In the genomic region with DNA sequence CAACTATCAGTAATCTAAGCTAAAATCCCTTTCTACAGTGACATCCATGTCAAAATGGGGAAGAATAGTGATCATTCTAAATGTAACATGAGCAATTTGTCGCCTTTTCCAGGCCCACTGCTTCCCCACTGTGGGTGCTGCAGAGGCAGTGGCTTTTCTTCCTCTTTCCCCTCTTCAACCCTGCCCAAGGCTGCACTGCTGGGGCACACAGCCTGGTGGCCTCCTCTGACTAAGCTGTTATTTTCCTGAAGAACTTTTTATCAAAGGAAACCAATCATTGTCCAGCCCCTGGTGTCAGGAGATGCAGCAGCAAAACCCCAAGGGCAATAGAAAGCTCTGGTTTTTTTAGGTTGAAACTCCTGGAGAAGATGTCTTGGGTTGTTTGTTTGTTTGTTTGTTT, we compare ENCODE assay signal across 8 cellular contexts.
A peak's percentile ranks its signal among the peaks of the same experiment; 100 is the strongest.
DNase-seq lines count a peak whose midpoint lies in the region; ATAC-seq, FAIRE-seq and TF ChIP-seq lines count a peak whose summit lies in the region.

No MANE protein-coding gene starts in this region.

- TF ChIP-seq EP300 in HepG2 (IDR thresholded peaks at IDR 0.05; ENCODE audit: low read depth in 2 of 2, low read length in 2 of 2) (no peak), HepG2 (CRISPR knock-in tag; IDR thresholded peaks at IDR 0.05; ENCODE audit: borderline replicate concordance) (no peak)

- intact Hi-C loops in HepG2 (cut with micrococcal nuclease; ENCODE audit: unreplicated experiment): no loop called here
- intact Hi-C loops in head of caudate nucleus (cut with DNase I): no loop called here
- intact Hi-C loops in vagina (cut with DNase I): no loop called here

- H3K27ac ChIP-seq in liver (ENCODE audit: low read depth in 1 of 2, low read length in 2 of 2) (no peak overlapping the region), HepG2 (ENCODE audit: extremely low read length, insufficient read depth, low read length) (no peak overlapping the region), vagina (no peak overlapping the region)

- TF ChIP-seq POLR2A in HepG2 (IDR thresholded peaks at IDR 0.05; ENCODE audit: insufficient read depth in 1 of 2, low read depth in 2 of 2, low read length in 2 of 2) (no peak), vagina (IDR thresholded peaks at IDR 0.05) (no peak)

- H3K4me3 ChIP-seq in liver (ENCODE audit: low read depth in 1 of 3, low read length in 3 of 3) (no peak overlapping the region), HepG2 (replicated peaks in 1 of 3; ENCODE audit: insufficient read depth in 1 of 3, low read depth in 2 of 3, low read length in 3 of 3) (no peak overlapping the region), vagina (no peak overlapping the region)

- H3K4me1 ChIP-seq in liver (ENCODE audit: control insufficient read depth in 4 of 4, insufficient read depth in 4 of 4, low read length in 3 of 4) (no peaks in the 10 kb centered on the region), HepG2 (ENCODE audit: insufficient read depth, low read length) (no peaks in the 10 kb centered on the region), vagina (peaks cover 21% of the 10 kb centered on the region)

- H3K9me3 Mint-ChIP-seq in type B pancreatic cell: no peaks in the 10 kb centered on the region

- H3K9ac ChIP-seq in liver (ENCODE audit: low read depth in 1 of 2, low read length in 2 of 2) (no peak overlapping the region), HepG2 (ENCODE audit: insufficient read depth, low read depth, low read length) (no peak overlapping the region)

- no peak for FAIRE-seq in HepG2 (lab: Jason Lieb, UNC)

- TF ChIP-seq CTCF in liver (IDR thresholded peaks at IDR 0.05; ENCODE audit: low read depth, low read length, missing input control) (peak; percentile 4), HepG2 (CRISPR knock-in tag; IDR thresholded peaks at IDR 0.05) (no peak), type B pancreatic cell (conservative IDR thresholded peaks at IDR 0.05) (peak; percentile 31), vagina (IDR thresholded peaks at IDR 0.05) (no peak)

- in situ Hi-C loops in HepG2 (cut with HindIII; ENCODE audit: extremely low pct_ligation_motif_present, low pct_unique_long_range_greater_than_20kb): no loop called here

- DNase-seq in HepG2 (ENCODE audit: low spot score): no peak
- peak; percentile 90 for DNase-seq in OCI-M1 (lab: John Stamatoyannopoulos, UW)
- DNase-seq in head of caudate nucleus: peak in 31 of 42 donors; percentile 7 to 57 (median 27)
- DNase-seq in type B pancreatic cell (ENCODE audit: extremely low spot score, unreplicated experiment): no peak
- no peak for DNase-seq in central memory CD4-positive, alpha-beta T cell
- no peak for DNase-seq in vagina (ENCODE audit: extremely low spot score in 2 of 2)
- DNase-seq in NCI-H187 treated with DMSO at 0.1 percent for 48 hours (lab: John Stamatoyannopoulos, UW): no peak

- 78% methylated on average over 1 of the region's 1 CpG for WGBS in liver
- 10% methylated on average over 1 of the region's 1 CpG for WGBS in HepG2 (ENCODE audit: low lambda C conversion rate)

- H3K79me2 ChIP-seq in HepG2 (ENCODE audit: insufficient read depth, low read length): no peaks in the 10 kb centered on the region

- CTCF ChIA-PET in HepG2 (lab: Yijun Ruan, JAX; ENCODE audit: low intra/inter-chr PET ratio, low total read pairs): no interaction called here

- H3K36me3 ChIP-seq in liver (ENCODE audit: control insufficient read depth in 4 of 4, insufficient read depth in 3 of 4, low read depth in 1 of 4, low read length in 3 of 4): no peaks in the 10 kb centered on the region
- no peaks in the 10 kb centered on the region for H3K36me3 ChIP-seq in HepG2 (replicated peaks in 1 of 2; ENCODE audit: control insufficient read depth in 1 of 2, insufficient read depth in 2 of 2, low read length in 2 of 2)
- H3K36me3 ChIP-seq in vagina: no peaks in the 10 kb centered on the region

- no peak overlapping the region for H2AFZ ChIP-seq in HepG2 (ENCODE audit: low read length)

- H3K36me3 Mint-ChIP-seq in type B pancreatic cell: no peaks in the 10 kb centered on the region

- H4K20me1 ChIP-seq in HepG2 (ENCODE audit: insufficient read depth, low read length): no peaks in the 10 kb centered on the region

- H3K4me2 ChIP-seq in HepG2 (ENCODE audit: low read depth, low read length): no peak overlapping the region

- TF ChIP-seq RAD21 in liver (IDR thresholded peaks at IDR 0.05): peak; percentile 32 to 42
- TF ChIP-seq RAD21 in HepG2 (CRISPR knock-in tag; IDR thresholded peaks at IDR 0.05): no peak

- POLR2A ChIA-PET in HepG2 (lab: Yijun Ruan, JAX): no interaction called here

- H3K4me1 Mint-ChIP-seq in type B pancreatic cell (ENCODE audit: unreplicated experiment): peaks cover 18% of the 10 kb centered on the region

- H3K9me3 ChIP-seq in liver (ENCODE audit: control insufficient read depth in 4 of 4, low read length in 3 of 4) (no peaks in the 10 kb centered on the region), HepG2 (ENCODE audit: low read length) (no peaks in the 10 kb centered on the region), vagina (no peaks in the 10 kb centered on the region)

- H3K27me3 Mint-ChIP-seq in type B pancreatic cell: no peaks in the 10 kb centered on the region

- no peak overlapping the region for H3K4me3 Mint-ChIP-seq in type B pancreatic cell

- BruUV-seq in HepG2 (replicated peaks; lab: Mats Ljungman, UMichigan): no TSS peak

- H3K27ac Mint-ChIP-seq in type B pancreatic cell: no peak overlapping the region

- H3K27me3 ChIP-seq in liver (ENCODE audit: control insufficient read depth in 4 of 4, insufficient read depth in 4 of 4, low read length in 3 of 4): no peaks in the 10 kb centered on the region
- no peaks in the 10 kb centered on the region for H3K27me3 ChIP-seq in HepG2 (ENCODE audit: control insufficient read depth in 1 of 2, insufficient read depth in 2 of 2, low read length in 2 of 2)
- H3K27me3 ChIP-seq in vagina: no peaks in the 10 kb centered on the region

- no peak for ATAC-seq in HepG2

TF ChIP-seq in liver, 16 proteins besides CTCF, POLR2A, EP300 and RAD21 (continues in another document):
- TF ChIP-seq, protein P1, sequence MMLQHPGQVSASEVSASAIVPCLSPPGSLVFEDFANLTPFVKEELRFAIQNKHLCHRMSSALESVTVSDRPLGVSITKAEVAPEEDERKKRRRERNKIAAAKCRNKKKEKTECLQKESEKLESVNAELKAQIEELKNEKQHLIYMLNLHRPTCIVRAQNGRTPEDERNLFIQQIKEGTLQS (IDR thresholded peaks at IDR 0.05): no peak
- TF ChIP-seq TAF1 (conservative IDR thresholded peaks at IDR 0.05): no peak
- TF ChIP-seq HNF4G (IDR thresholded peaks at IDR 0.05): no peak
- TF ChIP-seq YY1 (IDR thresholded peaks at IDR 0.05): no peak
- no peak for TF ChIP-seq MAX (IDR thresholded peaks at IDR 0.05)
- no peak for TF ChIP-seq SP1 (IDR thresholded peaks at IDR 0.05)
- no peak for TF ChIP-seq FOXA1 (IDR thresholded peaks at IDR 0.05)

TF ChIP-seq in HepG2, 621 proteins besides CTCF, POLR2A, EP300 and RAD21:
- TF ChIP-seq SAP130 (CRISPR knock-in tag; IDR thresholded peaks at IDR 0.05; ENCODE audit: low read depth): no peak
- no peak for TF ChIP-seq ATF2 (CRISPR knock-in tag; IDR thresholded peaks at IDR 0.05)
- TF ChIP-seq KLF15 (CRISPR knock-in tag; IDR thresholded peaks at IDR 0.05; ENCODE audit: borderline replicate concordance): no peak

Comparison
In these comparisons a context has a peak if more than half of its experiments do, and no peak if none do; other contexts are left out.
1. CTCF ChIP-seq: peak in liver (single experiment) and type B pancreatic cell (single experiment); none in HepG2 (single experiment) and vagina (0 of 3).
2. DNase-seq: peak in OCI-M1 (single experiment) and head of caudate nucleus (31 of 42); none in HepG2 (single experiment), type B pancreatic cell (single experiment), central memory CD4-positive, alpha-beta T cell (single experiment), vagina (0 of 2) and NCI-H187 treated with DMSO at 0.1 percent for 48 hours (single experiment).